In genomic region chr5:151682751-151683331, GRCh38 we compare ENCODE assay signal across 11 cellular contexts. TPM values are rescaled to one million over a fixed set of nuclear protein-coding genes. Genes with fewer than 3 reads are reported as not detected.
DNase-seq lines count a peak whose midpoint lies in the region; ATAC-seq and TF ChIP-seq lines count a peak whose summit lies in the region.
"Had no signal": no experiment of that assay in that cellular context is flagged by ENCODE, and none has a peak within 500 bp of the region (broad histone marks: within the 10 kb centered on the region; RNA-seq: fewer than 3 reads in every experiment).

No MANE protein-coding gene starts in this region.

- peaks cover 13% of the 10 kb centered on the region for H3K36me3 Mint-ChIP-seq in WTC11

- no peak for TF ChIP-seq EP300 in gastroesophageal sphincter (IDR thresholded peaks at IDR 0.05)

- no peak overlapping the region for H3K9ac ChIP-seq in rectal smooth muscle tissue (ENCODE audit: low read length)

- no peaks in the 10 kb centered on the region for H3K27me3 Mint-ChIP-seq in WTC11 (ENCODE audit: low read depth)

- H3K4me1 Mint-ChIP-seq in WTC11, result peaks cover 54% of the 10 kb centered on the region

- H3K9me3 ChIP-seq in gastroesophageal sphincter, result no peaks in the 10 kb centered on the region

- whole genome bisulfite sequencing in gastroesophageal sphincter (ENCODE audit: low coverage in 1 of 2), 2 donors, result 0% methylated on average over 1 to 3 of the region's 5 CpGs

- TF ChIP-seq POLR2A in gastroesophageal sphincter (IDR thresholded peaks at IDR 0.05), result no peak

- ATAC-seq in WTC11 (no peak), gastroesophageal sphincter (no peak), HG02571 (IDR thresholded peaks at IDR 0.05; ENCODE audit: unreplicated experiment) (no peak), GM21723 (IDR thresholded peaks at IDR 0.05; ENCODE audit: unreplicated experiment) (no peak)
- ATAC-seq in activated CD4-positive, CD25-positive, alpha-beta regulatory T cell treated with anti-CD3 and anti-CD28 coated beads, Interleukin-2, amount 50 U/mL, for 24 hours, result no peak

- CTCF ChIA-PET in WTC11 (lab: Charles Lee), result interaction anchor here (1.1 to 3.3 kb wide), 3 partner anchors 13 to 57 kb away, joined by 4 to 23 read pairs (median 11); no protein-coding TSS in a partner anchor

- H3K4me1 ChIP-seq in gastroesophageal sphincter (peaks cover 10 to 98% (median 47%) of the 10 kb centered on the region in 3 donors), rectal smooth muscle tissue (ENCODE audit: control insufficient read depth, insufficient read depth, low read length) (peaks cover 40% of the 10 kb centered on the region)

- H3K27me3 ChIP-seq in gastroesophageal sphincter (no peaks in the 10 kb centered on the region), rectal smooth muscle tissue (ENCODE audit: control insufficient read depth, insufficient read depth, low read length) (no peaks in the 10 kb centered on the region)

- peak overlapping the region; percentile 50; the same call in 1 of the 2 replicates for H3K27ac Mint-ChIP-seq in WTC11

- no peaks in the 10 kb centered on the region for H3K36me3 ChIP-seq in gastroesophageal sphincter
- H3K36me3 ChIP-seq in rectal smooth muscle tissue (ENCODE audit: control insufficient read depth, insufficient read depth, low read length), result no peaks in the 10 kb centered on the region

- no peak overlapping the region for H3K4me3 Mint-ChIP-seq in WTC11

- H3K27ac ChIP-seq in gastroesophageal sphincter, result peak overlapping the region in 3 of 4 donors; percentile 66 to 86 (median 84)
- peak overlapping the region; percentile 38 for H3K27ac ChIP-seq in rectal smooth muscle tissue (ENCODE audit: low read depth, low read length)

- no peaks in the 10 kb centered on the region for H3K9me3 Mint-ChIP-seq in WTC11

- POLR2A ChIA-PET in WTC11 (lab: Charles Lee), result no interaction called here

- peak; percentile 34 for DNase-seq in DMS 273 treated with DMSO at 0.1 percent for 48 hours (lab: John Stamatoyannopoulos, UW)
- no peak for DNase-seq in WTC11 (ENCODE audit: low spot score)
- DNase-seq in NCI-H774 (lab: John Stamatoyannopoulos, UW), result no peak
- DNase-seq: activated T-cell treated with anti-CD3 and anti-CD28 coated beads, Interleukin-2, amount 50 U/mL, for 48 hours; MM.1S; SHP77 had no signal

- H3K4me3 ChIP-seq in gastroesophageal sphincter (peak overlapping the region in 1 of 2 donors; percentile 59), rectal smooth muscle tissue (ENCODE audit: low read length) (no peak overlapping the region)

- TF ChIP-seq CTCF in WTC11 (IDR thresholded peaks at IDR 0.05) (no peak), gastroesophageal sphincter (IDR thresholded peaks at IDR 0.05) (peak in 1 of 4 experiments; percentile 10)

TF ChIP-seq in WTC11, 78 proteins besides CTCF, POLR2A, EP300 and RAD21:
- no peak for TF ChIP-seq ZNF423 (CRISPR knock-in tag; IDR thresholded peaks at IDR 0.05)
- no peak for TF ChIP-seq SMAD4 (CRISPR knock-in tag; IDR thresholded peaks at IDR 0.05)
- TF ChIP-seq FOXK1 (CRISPR knock-in tag; IDR thresholded peaks at IDR 0.05), result no peak
- no peak for TF ChIP-seq ZNF281 (CRISPR knock-in tag; IDR thresholded peaks at IDR 0.05)
- TF ChIP-seq NR1H2 (CRISPR knock-in tag; IDR thresholded peaks at IDR 0.05), result no peak
- no peak for TF ChIP-seq CBFB (CRISPR knock-in tag; IDR thresholded peaks at IDR 0.05; ENCODE audit: low read depth)
- no peak for TF ChIP-seq PRRX2 (CRISPR knock-in tag; IDR thresholded peaks at IDR 0.05)
- TF ChIP-seq OVOL2 (CRISPR knock-in tag; IDR thresholded peaks at IDR 0.05; ENCODE audit: borderline replicate concordance), result no peak
- no peak for TF ChIP-seq HMGXB4 (CRISPR knock-in tag; IDR thresholded peaks at IDR 0.05)
- TF ChIP-seq ZNF425 (CRISPR knock-in tag; conservative IDR thresholded peaks at IDR 0.05), result no peak
- no peak for TF ChIP-seq PRDM15 (CRISPR knock-in tag; IDR thresholded peaks at IDR 0.05)
TF ChIP-seq in WTC11: peak in this region for 0.

RNA-seq across cellular contexts. Expression of gene SPARC, which starts 3.9 kb away (rescaled TPM):
- total RNA-seq in WTC11 (2021) (357 to 418 TPM (median 358 TPM) in 3 replicates), gastroesophageal sphincter (100 to 1,000 TPM; 194 to 521 (median 352) TPM)
